ENCODE assay signal across 1 cellular context in genomic region chr3:23331141-23331935, GRCh38.
TF ChIP-seq lines count a peak whose summit lies in the region.

No MANE protein-coding gene starts in this region.

TF ChIP-seq in GM12878, 131 proteins besides CTCF, POLR2A, EP300 and RAD21 (continued from another document):
- TF ChIP-seq, protein P1, sequence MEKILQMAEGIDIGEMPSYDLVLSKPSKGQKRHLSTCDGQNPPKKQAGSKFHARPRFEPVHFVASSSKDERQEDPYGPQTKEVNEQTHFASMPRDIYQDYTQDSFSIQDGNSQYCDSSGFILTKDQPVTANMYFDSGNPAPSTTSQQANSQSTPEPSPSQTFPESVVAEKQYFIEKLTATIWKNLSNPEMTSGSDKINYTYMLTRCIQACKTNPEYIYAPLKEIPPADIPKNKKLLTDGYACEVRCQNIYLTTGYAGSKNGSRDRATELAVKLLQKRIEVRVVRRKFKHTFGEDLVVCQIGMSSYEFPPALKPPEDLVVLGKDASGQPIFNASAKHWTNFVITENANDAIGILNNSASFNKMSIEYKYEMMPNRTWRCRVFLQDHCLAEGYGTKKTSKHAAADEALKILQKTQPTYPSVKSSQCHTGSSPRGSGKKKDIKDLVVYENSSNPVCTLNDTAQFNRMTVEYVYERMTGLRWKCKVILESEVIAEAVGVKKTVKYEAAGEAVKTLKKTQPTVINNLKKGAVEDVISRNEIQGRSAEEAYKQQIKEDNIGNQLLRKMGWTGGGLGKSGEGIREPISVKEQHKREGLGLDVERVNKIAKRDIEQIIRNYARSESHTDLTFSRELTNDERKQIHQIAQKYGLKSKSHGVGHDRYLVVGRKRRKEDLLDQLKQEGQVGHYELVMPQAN (conservative IDR thresholded peaks at IDR 0.05), result no peak
- TF ChIP-seq, protein P2, sequence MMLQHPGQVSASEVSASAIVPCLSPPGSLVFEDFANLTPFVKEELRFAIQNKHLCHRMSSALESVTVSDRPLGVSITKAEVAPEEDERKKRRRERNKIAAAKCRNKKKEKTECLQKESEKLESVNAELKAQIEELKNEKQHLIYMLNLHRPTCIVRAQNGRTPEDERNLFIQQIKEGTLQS (IDR thresholded peaks at IDR 0.05; ENCODE audit: borderline replicate concordance, extremely low read depth, low read depth, low read length), result no peak
- no peak for TF ChIP-seq ASH2L (IDR thresholded peaks at IDR 0.05; ENCODE audit: borderline replicate concordance, low read depth)
- TF ChIP-seq HSF1 (IDR thresholded peaks at IDR 0.05; ENCODE audit: low read depth, low read length), result no peak
- TF ChIP-seq CUX1 (IDR thresholded peaks at IDR 0.05; ENCODE audit: insufficient replicate concordance, low read depth, low read length), result no peak
- no peak for TF ChIP-seq SUZ12 (IDR thresholded peaks at IDR 0.05; ENCODE audit: unreplicated experiment)
- TF ChIP-seq, protein P3, sequence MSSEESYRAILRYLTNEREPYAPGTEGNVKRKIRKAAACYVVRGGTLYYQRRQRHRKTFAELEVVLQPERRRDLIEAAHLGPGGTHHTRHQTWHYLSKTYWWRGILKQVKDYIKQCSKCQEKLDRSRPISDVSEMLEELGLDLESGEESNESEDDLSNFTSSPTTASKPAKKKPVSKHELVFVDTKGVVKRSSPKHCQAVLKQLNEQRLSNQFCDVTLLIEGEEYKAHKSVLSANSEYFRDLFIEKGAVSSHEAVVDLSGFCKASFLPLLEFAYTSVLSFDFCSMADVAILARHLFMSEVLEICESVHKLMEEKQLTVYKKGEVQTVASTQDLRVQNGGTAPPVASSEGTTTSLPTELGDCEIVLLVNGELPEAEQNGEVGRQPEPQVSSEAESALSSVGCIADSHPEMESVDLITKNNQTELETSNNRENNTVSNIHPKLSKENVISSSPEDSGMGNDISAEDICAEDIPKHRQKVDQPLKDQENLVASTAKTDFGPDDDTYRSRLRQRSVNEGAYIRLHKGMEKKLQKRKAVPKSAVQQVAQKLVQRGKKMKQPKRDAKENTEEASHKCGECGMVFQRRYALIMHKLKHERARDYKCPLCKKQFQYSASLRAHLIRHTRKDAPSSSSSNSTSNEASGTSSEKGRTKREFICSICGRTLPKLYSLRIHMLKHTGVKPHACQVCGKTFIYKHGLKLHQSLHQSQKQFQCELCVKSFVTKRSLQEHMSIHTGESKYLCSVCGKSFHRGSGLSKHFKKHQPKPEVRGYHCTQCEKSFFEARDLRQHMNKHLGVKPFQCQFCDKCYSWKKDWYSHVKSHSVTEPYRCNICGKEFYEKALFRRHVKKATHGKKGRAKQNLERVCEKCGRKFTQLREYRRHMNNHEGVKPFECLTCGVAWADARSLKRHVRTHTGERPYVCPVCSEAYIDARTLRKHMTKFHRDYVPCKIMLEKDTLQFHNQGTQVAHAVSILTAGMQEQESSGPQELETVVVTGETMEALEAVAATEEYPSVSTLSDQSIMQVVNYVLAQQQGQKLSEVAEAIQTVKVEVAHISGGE (CRISPR knock-in tag; IDR thresholded peaks at IDR 0.05), result no peak
- TF ChIP-seq USF1 (IDR thresholded peaks at IDR 0.05; ENCODE audit: borderline replicate concordance, extremely low read length, insufficient read depth, low read depth, low read length), result no peak
